ENCODE assay signal across 8 cellular contexts in the genomic region with DNA sequence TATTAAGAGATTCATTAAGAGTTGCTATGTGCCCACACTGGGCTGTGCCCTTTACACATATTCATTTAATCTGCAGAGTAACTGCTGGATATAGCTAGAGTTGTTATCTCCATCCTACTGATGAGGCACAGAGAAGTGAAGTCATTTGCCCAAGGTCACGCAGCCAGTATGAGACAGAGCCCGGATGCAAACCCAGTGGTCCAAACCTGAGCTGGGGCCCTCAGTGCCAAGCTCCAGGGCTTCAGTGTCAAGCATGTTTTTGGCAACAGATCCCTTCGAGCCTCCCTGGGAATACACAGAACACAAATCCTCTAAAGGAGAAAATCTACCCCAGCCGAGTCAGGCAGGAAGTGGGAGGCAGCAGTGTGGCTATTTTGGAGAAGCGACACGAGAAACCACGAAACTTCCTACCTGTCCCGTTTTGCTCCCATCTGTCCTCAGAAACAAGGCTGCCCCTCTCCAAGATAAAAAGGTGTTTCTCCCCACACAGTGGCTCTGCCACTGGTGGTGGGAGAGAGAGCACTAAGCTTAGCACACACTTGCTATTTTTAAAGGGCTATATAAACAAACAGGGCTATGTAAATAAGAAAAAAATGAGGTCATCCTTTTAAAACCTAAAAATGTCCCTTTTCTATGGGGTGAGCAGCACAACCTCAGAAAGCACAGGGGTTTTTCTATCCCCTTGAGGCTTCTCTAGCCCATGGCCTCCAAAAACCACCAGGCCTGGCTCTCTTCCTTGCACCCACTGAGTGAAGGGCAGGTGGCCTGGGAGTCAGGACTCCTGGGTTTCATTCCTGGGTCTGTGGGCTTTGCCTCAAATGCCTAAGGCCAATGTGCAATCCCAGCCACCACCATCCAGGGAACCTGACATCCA.
DNase-seq lines count a peak whose midpoint lies in the region; ATAC-seq and TF ChIP-seq lines count a peak whose summit lies in the region.

No MANE protein-coding gene starts in this region.

- peak overlapping the region; percentile 18; the same call in 1 of the 2 replicates for H3K9ac ChIP-seq in SU-DHL-6 (ENCODE audit: low read length)

- peak; percentile 79 for ATAC-seq in HG02938 (IDR thresholded peaks at IDR 0.05; ENCODE audit: unreplicated experiment)

- no peaks in the 10 kb centered on the region for H3K9me2 ChIP-seq in SU-DHL-6 (replicated peaks; ENCODE audit: insufficient read depth, low read length)

- H3K4me2 ChIP-seq in SU-DHL-6 (ENCODE audit: low read depth, low read length, poor library complexity, severe bottlenecking): peak overlapping the region; percentile 53

- H3K27ac Mint-ChIP-seq in type B pancreatic cell: no peak overlapping the region

- TF ChIP-seq CTCF in SU-DHL-6 (IDR thresholded peaks at IDR 0.05; ENCODE audit: insufficient read depth, low read length, poor library complexity, severe bottlenecking) (no peak), type B pancreatic cell (conservative IDR thresholded peaks at IDR 0.05) (no peak)

- no peaks in the 10 kb centered on the region for H3K27me3 ChIP-seq in SU-DHL-6 (ENCODE audit: low read length)

- H3F3A ChIP-seq in SU-DHL-6 (ENCODE audit: insufficient read depth): no peaks in the 10 kb centered on the region

- H3K4me3 Mint-ChIP-seq in type B pancreatic cell: no peak overlapping the region

- no peaks in the 10 kb centered on the region for H3K36me3 ChIP-seq in SU-DHL-6 (ENCODE audit: low read length)

- no peaks in the 10 kb centered on the region for H3K9me3 Mint-ChIP-seq in type B pancreatic cell

- H3K27ac ChIP-seq in SU-DHL-6 (ENCODE audit: low read depth, low read length): peak overlapping the region; percentile 19; the same call in 1 of the 2 replicates

- H2AFZ ChIP-seq in SU-DHL-6 (ENCODE audit: low read depth, low read length, severe bottlenecking): no peak overlapping the region

- H4K20me1 ChIP-seq in SU-DHL-6 (ENCODE audit: low read depth, low read length): no peaks in the 10 kb centered on the region

- peak overlapping the region; percentile 5 for H3K4me3 ChIP-seq in SU-DHL-6 (ENCODE audit: insufficient read depth, low read length, poor library complexity, severe bottlenecking)

- H3K27me3 Mint-ChIP-seq in type B pancreatic cell: peaks cover 3% of the 10 kb centered on the region

- no peaks in the 10 kb centered on the region for H3K36me3 Mint-ChIP-seq in type B pancreatic cell

- DNase-seq in activated CD8-positive, alpha-beta memory T cell treated with anti-CD3 and anti-CD28 coated beads, Interleukin-2, amount 50 U/mL, for 48 hours: peak; percentile 29
- DNase-seq in activated CD8-positive, alpha-beta memory T cell treated with anti-CD3 and anti-CD28 coated beads for 24 hours: no peak
- DNase-seq in type B pancreatic cell (ENCODE audit: extremely low spot score, unreplicated experiment) (peak; percentile 44), medulla oblongata (ENCODE audit: extremely low spot score) (no peak), COLO829 (ENCODE audit: low spot score) (no peak), iPS-NIHi7 (ENCODE audit: extremely low spot score) (no peak)

- H3K79me2 ChIP-seq in SU-DHL-6 (ENCODE audit: insufficient read depth, low read length): no peaks in the 10 kb centered on the region

- peaks cover 13% of the 10 kb centered on the region for H3K4me1 Mint-ChIP-seq in type B pancreatic cell (ENCODE audit: unreplicated experiment)

- no peaks in the 10 kb centered on the region for H3K9me3 ChIP-seq in SU-DHL-6 (ENCODE audit: insufficient read depth, low read length)

Comparison
In these comparisons a context has a peak if more than half of its experiments do, and no peak if none do; other contexts are left out.
1. DNase-seq: peak in activated CD8-positive, alpha-beta memory T cell treated with anti-CD3 and anti-CD28 coated beads, Interleukin-2, amount 50 U/mL, for 48 hours (single experiment) and type B pancreatic cell (single experiment); none in activated CD8-positive, alpha-beta memory T cell treated with anti-CD3 and anti-CD28 coated beads for 24 hours (single experiment), medulla oblongata (single experiment), COLO829 (single experiment) and iPS-NIHi7 (single experiment).